8 cellular contexts compared by ENCODE assay signal in genomic region chr1:235127203-235127602, GRCh38. TPM values are rescaled to one million over a fixed set of nuclear protein-coding genes. Genes with fewer than 3 reads are reported as not detected.
DNase-seq lines count a peak whose midpoint lies in the region; ATAC-seq and TF ChIP-seq lines count a peak whose summit lies in the region.

No MANE protein-coding gene starts in this region.

- H3K4me3 ChIP-seq in BJ (ENCODE audit: low read depth, low read length) (peak overlapping the region; percentile 96), Karpas-422 (ENCODE audit: low read length) (peak overlapping the region; percentile 95), coronary artery (peak overlapping the region; percentile 84)
- H3K4me3 ChIP-seq in naive thymus-derived CD4-positive, alpha-beta T cell (ENCODE audit: low read length) = peak overlapping the region; percentile 98

- H3K36me3 ChIP-seq in BJ (ENCODE audit: control insufficient read depth, insufficient read depth, low read length) (peaks cover 2% of the 10 kb centered on the region), Karpas-422 (ENCODE audit: insufficient read depth, low read length) (peaks cover 36% of the 10 kb centered on the region)
- peaks cover 0 to 16% (median 0%) of the 10 kb centered on the region in 3 experiments for H3K36me3 ChIP-seq in naive thymus-derived CD4-positive, alpha-beta T cell (ENCODE audit: control insufficient read depth in 2 of 3, insufficient read depth in 3 of 3, low read length in 3 of 3)

- H4K20me1 ChIP-seq in Karpas-422 (ENCODE audit: insufficient read depth, low read depth, low read length) = peaks cover 48% of the 10 kb centered on the region

- peaks cover 65% of the 10 kb centered on the region for H3K79me2 ChIP-seq in Karpas-422 (ENCODE audit: low read length)

- intact Hi-C loops in naive thymus-derived CD4-positive, alpha-beta T cell (cut with micrococcal nuclease) = loop anchor here in 1 of 2 donors (1.0 to 10.0 kb wide), 2 partner anchors 23 to 1668 kb away; partner anchors contain the start of gene MTR

- ATAC-seq in naive thymus-derived CD4-positive, alpha-beta T cell = no peak
- no peak for ATAC-seq in GM19467 (IDR thresholded peaks at IDR 0.05; ENCODE audit: unreplicated experiment)

- CTCF ChIA-PET in BJ (lab: Yijun Ruan, JAX) = interaction anchor here (1.3 to 2.8 kb wide), 3 partner anchors 20 to 34 kb away, joined by 3 to 14 read pairs (median 5); no protein-coding TSS in a partner anchor
- CTCF ChIA-PET in naive thymus-derived CD4-positive, alpha-beta T cell (lab: Charles Lee) = interaction anchor here (0.8 kb wide), 1 partner anchor 640 kb away, joined by 3 read pairs; no protein-coding TSS in a partner anchor

- no peak for TF ChIP-seq CTCF in BJ (IDR thresholded peaks at IDR 0.05; ENCODE audit: insufficient read depth, low read depth, low read length)
- no peak for TF ChIP-seq CTCF in coronary artery (IDR thresholded peaks at IDR 0.05)
- TF ChIP-seq CTCF in GM10266 (IDR thresholded peaks at IDR 0.05; ENCODE audit: control insufficient read depth, insufficient read depth, low read depth, missing control alignments) = no peak

- H3K4me3 Mint-ChIP-seq in naive thymus-derived CD4-positive, alpha-beta T cell = peak overlapping the region; percentile 88 to 99 (median 96)

- no peak overlapping the region for H2AFZ ChIP-seq in Karpas-422 (ENCODE audit: low read length)

- H3K4me2 ChIP-seq in Karpas-422 (ENCODE audit: low read depth, low read length, poor library complexity, severe bottlenecking) = peak overlapping the region; percentile 93

- H3K27ac Mint-ChIP-seq in naive thymus-derived CD4-positive, alpha-beta T cell = peak overlapping the region; percentile 93 to 99 (median 98)

- DNase-seq in BJ (ENCODE audit: low read depth) (no peak), Karpas-422 (no peak), coronary artery (ENCODE audit: low spot score) (no peak), GOT3 (lab: John Stamatoyannopoulos, UW) (no peak), COLO668 (lab: John Stamatoyannopoulos, UW; ENCODE audit: unreplicated experiment) (no peak), GM10266 (ENCODE audit: extremely low spot score) (no peak)
- DNase-seq in naive thymus-derived CD4-positive, alpha-beta T cell = no peak

- no peaks in the 10 kb centered on the region for H3K27me3 ChIP-seq in BJ (ENCODE audit: control insufficient read depth, insufficient read depth, low read length)
- H3K27me3 ChIP-seq in Karpas-422 (ENCODE audit: low read length) = no peaks in the 10 kb centered on the region
- H3K27me3 ChIP-seq in naive thymus-derived CD4-positive, alpha-beta T cell (ENCODE audit: control insufficient read depth in 2 of 2, insufficient read depth in 2 of 2, low read length in 2 of 2) = no peaks in the 10 kb centered on the region

- H3K4me1 Mint-ChIP-seq in naive thymus-derived CD4-positive, alpha-beta T cell = peaks cover 24 to 69% (median 52%) of the 10 kb centered on the region in 7 donors

- no peaks in the 10 kb centered on the region for H3K9me3 ChIP-seq in Karpas-422 (ENCODE audit: low read length)
- no peaks in the 10 kb centered on the region for H3K9me3 ChIP-seq in naive thymus-derived CD4-positive, alpha-beta T cell (ENCODE audit: control insufficient read depth in 2 of 3, low read length in 3 of 3)

- H3K9ac ChIP-seq in Karpas-422 (ENCODE audit: low read length) = peak overlapping the region; percentile 97

- H3K27ac ChIP-seq in Karpas-422 (ENCODE audit: low read length) (peak overlapping the region; percentile 73), coronary artery (no peak overlapping the region)
- peak overlapping the region; percentile 94 for H3K27ac ChIP-seq in naive thymus-derived CD4-positive, alpha-beta T cell (ENCODE audit: low read depth, low read length)

- no peaks in the 10 kb centered on the region for H3K27me3 Mint-ChIP-seq in naive thymus-derived CD4-positive, alpha-beta T cell

- H3K36me3 Mint-ChIP-seq in naive thymus-derived CD4-positive, alpha-beta T cell = peaks cover 0 to 25% (median 6%) of the 10 kb centered on the region in 5 donors

- peaks cover 0 to 4% (median 0%) of the 10 kb centered on the region in 11 donors for H3K9me3 Mint-ChIP-seq in naive thymus-derived CD4-positive, alpha-beta T cell

- POLR2A ChIA-PET in BJ (lab: Charles Lee) = no interaction called here
- POLR2A ChIA-PET in naive thymus-derived CD4-positive, alpha-beta T cell (lab: Charles Lee) = interaction anchor here (0.6 to 5.5 kb wide), 11 partner anchors 12 to 515 kb away, joined by 3 to 54 read pairs (median 3); partner anchors contain the start of genes B3GALNT2 and RBM34

- H3K4me1 ChIP-seq in Karpas-422 (ENCODE audit: low read length) = peaks cover 43% of the 10 kb centered on the region
- peaks cover 28 to 33% of the 10 kb centered on the region in 2 donors for H3K4me1 ChIP-seq in naive thymus-derived CD4-positive, alpha-beta T cell (ENCODE audit: control insufficient read depth in 2 of 2, insufficient read depth in 2 of 2, low read length in 2 of 2)

- H3K9me2 ChIP-seq in Karpas-422 (replicated peaks; ENCODE audit: insufficient read depth, low read length) = no peaks in the 10 kb centered on the region

RNA-seq across cellular contexts. Expression of gene TOMM20, which starts 1.4 kb away (rescaled TPM):
- 53.7 and 56.8 TPM in 2 replicates for polyA plus RNA-seq in BJ (2011; rRNA removed)
- polyA minus RNA-seq in BJ (2011; rRNA and poly(A)+ RNA removed) = 13.7 and 28.7 TPM in 2 replicates
- 60.0 and 113 TPM in 2 replicates for total RNA-seq in Karpas-422 (2014; rRNA removed; shearing (Covaris generic); ENCODE audit: low replicate concordance)
- total RNA-seq in naive thymus-derived CD4-positive, alpha-beta T cell = 100 to 1,000 TPM in 3 of 5 experiments, 10 to 100 TPM in 2; 88.0 to 124 (median 100) TPM
- polyA plus RNA-seq in naive thymus-derived CD4-positive, alpha-beta T cell = 10 to 100 TPM; 53.2 to 67.3 TPM

RNA-seq across cellular contexts. Expression of gene RBM34, which starts 33.8 kb away (rescaled TPM):
- 24.4 and 34.0 TPM in 2 replicates for polyA plus RNA-seq in BJ (2011; rRNA removed)
- 13.8 and 16.3 TPM in 2 replicates for polyA minus RNA-seq in BJ (2011; rRNA and poly(A)+ RNA removed)
- 39.3 and 45.1 TPM in 2 replicates for total RNA-seq in Karpas-422 (2014; rRNA removed; shearing (Covaris generic); ENCODE audit: low replicate concordance)
- 100 to 1,000 TPM; 105 to 171 (median 137) TPM for total RNA-seq in naive thymus-derived CD4-positive, alpha-beta T cell
- 10 to 100 TPM; 65.0 to 66.7 TPM for polyA plus RNA-seq in naive thymus-derived CD4-positive, alpha-beta T cell

Comparison
In these comparisons a context has a peak if more than half of its experiments do, and no peak if none do; other contexts are left out.
1. H3K27ac ChIP-seq: peak in Karpas-422 (single experiment) and naive thymus-derived CD4-positive, alpha-beta T cell (single experiment); none in coronary artery (0 of 2).
2. Peak in every context shown above with its lines, with median percentiles within 50 percentile points of each other: H3K4me3 ChIP-seq.